In the genomic region with DNA sequence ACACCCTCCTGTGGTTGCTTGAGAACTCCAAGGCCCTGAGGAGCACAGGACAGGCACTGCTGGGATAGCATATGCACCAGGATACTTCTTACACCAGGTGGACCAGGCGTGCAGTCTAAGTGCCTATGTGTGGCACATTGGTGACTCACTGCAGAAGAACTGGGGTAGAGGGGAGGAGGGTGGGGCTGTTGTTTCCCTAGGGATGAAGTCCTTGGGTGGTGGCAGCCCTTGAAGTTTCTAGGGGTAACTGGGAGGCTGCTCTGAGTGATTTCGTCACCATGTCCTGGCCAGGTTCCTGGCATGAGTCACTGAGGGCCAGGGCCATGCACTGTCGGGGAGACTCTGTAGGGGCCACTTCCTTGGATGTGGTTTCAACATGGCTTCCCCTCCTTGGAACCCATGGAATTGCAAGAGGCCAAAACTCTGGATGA, we compare ENCODE assay signal across 11 cellular contexts. TPM values are rescaled to one million over a fixed set of nuclear protein-coding genes. Genes with fewer than 3 reads are reported as not detected.
DNase-seq lines count a peak whose midpoint lies in the region; TF ChIP-seq lines count a peak whose summit lies in the region.
"Had no signal": no experiment of that assay in that cellular context is flagged by ENCODE, and none has a peak within 500 bp of the region (broad histone marks: within the 10 kb centered on the region; RNA-seq: fewer than 3 reads in every experiment).

No MANE protein-coding gene starts in this region.

- peaks cover 3 to 5% of the 10 kb centered on the region in 2 donors for H3K4me1 ChIP-seq in uterus

- TF ChIP-seq CTCF in choroid plexus epithelial cell (conservative IDR thresholded peaks at IDR 0.05; ENCODE audit: low read depth, low read length) (no peak), uterus (IDR thresholded peaks at IDR 0.05) (no peak)

- H3K36me3 ChIP-seq in uterus: no peaks in the 10 kb centered on the region
- H3K36me3 ChIP-seq: neutrophil had no signal

- intact Hi-C loops in uterus (cut with DNase I; ENCODE audit: low total_unique reads): no loop called here

- DNase-seq in LoVo (ENCODE audit: low spot score) (peak; percentile 97), choroid plexus epithelial cell (ENCODE audit: low read depth) (peak; percentile 41), islet precursor cell (peak; percentile 52), uterus (no peak), NCI-H146 treated with DMSO at 0.1 percent for 48 hours (lab: John Stamatoyannopoulos, UW; ENCODE audit: unreplicated experiment) (no peak), AML-193 (lab: John Stamatoyannopoulos, UW) (no peak), NCI-H2171 treated with DMSO at 0.1 percent for 48 hours (lab: John Stamatoyannopoulos, UW) (no peak)
- DNase-seq: activated CD4-positive, alpha-beta memory T cell treated with anti-CD3 and anti-CD28 coated beads for 36 hours; aorta; NCI-H1105 treated with DMSO at 0.1 percent for 48 hours had no signal

- no peak for TF ChIP-seq POLR2A in uterus (IDR thresholded peaks at IDR 0.05)

- H3K27ac ChIP-seq in uterus: peak overlapping the region; percentile 87
- H3K27ac ChIP-seq: neutrophil had no signal

- no peaks in the 10 kb centered on the region for H3K27me3 ChIP-seq in uterus
- H3K27me3 ChIP-seq: neutrophil had no signal

- no peak overlapping the region for H3K4me3 ChIP-seq in choroid plexus epithelial cell (ENCODE audit: low read depth, low read length)
- no peak overlapping the region for H3K4me3 ChIP-seq in uterus

- no peaks in the 10 kb centered on the region for H3K9me3 ChIP-seq in uterus
- H3K9me3 ChIP-seq: neutrophil had no signal

RNA-seq across cellular contexts. Expression of a gene that starts 15.9 kb away (rescaled TPM):
- total RNA-seq in uterus: 10 to 100 TPM in 3 of 4 donors, 1 to 10 TPM in 1; 7.7 to 22.5 (median 18.2) TPM

Comparison
In these comparisons a context has a peak if more than half of its experiments do, and no peak if none do; other contexts are left out.
1. DNase-seq: peak in LoVo (single experiment), choroid plexus epithelial cell (single experiment) and islet precursor cell (single experiment); none in uterus (0 of 2), NCI-H146 treated with DMSO at 0.1 percent for 48 hours (single experiment), AML-193 (0 of 2) and NCI-H2171 treated with DMSO at 0.1 percent for 48 hours (single experiment).